1 cellular context compared by ENCODE assay signal in the genomic region with DNA sequence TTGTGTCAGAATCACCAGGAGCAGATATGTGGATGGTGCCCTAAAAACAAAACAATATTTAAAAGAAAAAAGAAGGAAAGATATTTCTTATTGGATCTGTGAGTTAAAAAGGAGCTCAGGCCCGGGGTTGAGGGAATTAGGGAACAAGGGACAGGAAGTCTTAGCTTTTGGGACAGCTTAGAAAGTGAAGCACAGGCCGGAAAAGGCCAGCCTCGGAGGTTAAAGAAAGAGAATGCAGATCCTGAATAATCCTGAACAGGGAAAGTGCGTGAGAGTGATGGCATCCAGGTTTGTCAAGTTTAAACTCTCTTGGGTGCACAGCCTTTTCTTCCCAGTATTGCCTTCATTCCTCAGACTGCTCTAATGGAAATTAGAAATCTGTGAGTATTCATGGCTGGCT.
TF ChIP-seq lines count a peak whose summit lies in the region.

No MANE protein-coding gene starts in this region.

TF ChIP-seq in GM23338, 12 proteins besides CTCF, POLR2A, EP300 and RAD21 (continued from another document):
- TF ChIP-seq, protein P1, sequence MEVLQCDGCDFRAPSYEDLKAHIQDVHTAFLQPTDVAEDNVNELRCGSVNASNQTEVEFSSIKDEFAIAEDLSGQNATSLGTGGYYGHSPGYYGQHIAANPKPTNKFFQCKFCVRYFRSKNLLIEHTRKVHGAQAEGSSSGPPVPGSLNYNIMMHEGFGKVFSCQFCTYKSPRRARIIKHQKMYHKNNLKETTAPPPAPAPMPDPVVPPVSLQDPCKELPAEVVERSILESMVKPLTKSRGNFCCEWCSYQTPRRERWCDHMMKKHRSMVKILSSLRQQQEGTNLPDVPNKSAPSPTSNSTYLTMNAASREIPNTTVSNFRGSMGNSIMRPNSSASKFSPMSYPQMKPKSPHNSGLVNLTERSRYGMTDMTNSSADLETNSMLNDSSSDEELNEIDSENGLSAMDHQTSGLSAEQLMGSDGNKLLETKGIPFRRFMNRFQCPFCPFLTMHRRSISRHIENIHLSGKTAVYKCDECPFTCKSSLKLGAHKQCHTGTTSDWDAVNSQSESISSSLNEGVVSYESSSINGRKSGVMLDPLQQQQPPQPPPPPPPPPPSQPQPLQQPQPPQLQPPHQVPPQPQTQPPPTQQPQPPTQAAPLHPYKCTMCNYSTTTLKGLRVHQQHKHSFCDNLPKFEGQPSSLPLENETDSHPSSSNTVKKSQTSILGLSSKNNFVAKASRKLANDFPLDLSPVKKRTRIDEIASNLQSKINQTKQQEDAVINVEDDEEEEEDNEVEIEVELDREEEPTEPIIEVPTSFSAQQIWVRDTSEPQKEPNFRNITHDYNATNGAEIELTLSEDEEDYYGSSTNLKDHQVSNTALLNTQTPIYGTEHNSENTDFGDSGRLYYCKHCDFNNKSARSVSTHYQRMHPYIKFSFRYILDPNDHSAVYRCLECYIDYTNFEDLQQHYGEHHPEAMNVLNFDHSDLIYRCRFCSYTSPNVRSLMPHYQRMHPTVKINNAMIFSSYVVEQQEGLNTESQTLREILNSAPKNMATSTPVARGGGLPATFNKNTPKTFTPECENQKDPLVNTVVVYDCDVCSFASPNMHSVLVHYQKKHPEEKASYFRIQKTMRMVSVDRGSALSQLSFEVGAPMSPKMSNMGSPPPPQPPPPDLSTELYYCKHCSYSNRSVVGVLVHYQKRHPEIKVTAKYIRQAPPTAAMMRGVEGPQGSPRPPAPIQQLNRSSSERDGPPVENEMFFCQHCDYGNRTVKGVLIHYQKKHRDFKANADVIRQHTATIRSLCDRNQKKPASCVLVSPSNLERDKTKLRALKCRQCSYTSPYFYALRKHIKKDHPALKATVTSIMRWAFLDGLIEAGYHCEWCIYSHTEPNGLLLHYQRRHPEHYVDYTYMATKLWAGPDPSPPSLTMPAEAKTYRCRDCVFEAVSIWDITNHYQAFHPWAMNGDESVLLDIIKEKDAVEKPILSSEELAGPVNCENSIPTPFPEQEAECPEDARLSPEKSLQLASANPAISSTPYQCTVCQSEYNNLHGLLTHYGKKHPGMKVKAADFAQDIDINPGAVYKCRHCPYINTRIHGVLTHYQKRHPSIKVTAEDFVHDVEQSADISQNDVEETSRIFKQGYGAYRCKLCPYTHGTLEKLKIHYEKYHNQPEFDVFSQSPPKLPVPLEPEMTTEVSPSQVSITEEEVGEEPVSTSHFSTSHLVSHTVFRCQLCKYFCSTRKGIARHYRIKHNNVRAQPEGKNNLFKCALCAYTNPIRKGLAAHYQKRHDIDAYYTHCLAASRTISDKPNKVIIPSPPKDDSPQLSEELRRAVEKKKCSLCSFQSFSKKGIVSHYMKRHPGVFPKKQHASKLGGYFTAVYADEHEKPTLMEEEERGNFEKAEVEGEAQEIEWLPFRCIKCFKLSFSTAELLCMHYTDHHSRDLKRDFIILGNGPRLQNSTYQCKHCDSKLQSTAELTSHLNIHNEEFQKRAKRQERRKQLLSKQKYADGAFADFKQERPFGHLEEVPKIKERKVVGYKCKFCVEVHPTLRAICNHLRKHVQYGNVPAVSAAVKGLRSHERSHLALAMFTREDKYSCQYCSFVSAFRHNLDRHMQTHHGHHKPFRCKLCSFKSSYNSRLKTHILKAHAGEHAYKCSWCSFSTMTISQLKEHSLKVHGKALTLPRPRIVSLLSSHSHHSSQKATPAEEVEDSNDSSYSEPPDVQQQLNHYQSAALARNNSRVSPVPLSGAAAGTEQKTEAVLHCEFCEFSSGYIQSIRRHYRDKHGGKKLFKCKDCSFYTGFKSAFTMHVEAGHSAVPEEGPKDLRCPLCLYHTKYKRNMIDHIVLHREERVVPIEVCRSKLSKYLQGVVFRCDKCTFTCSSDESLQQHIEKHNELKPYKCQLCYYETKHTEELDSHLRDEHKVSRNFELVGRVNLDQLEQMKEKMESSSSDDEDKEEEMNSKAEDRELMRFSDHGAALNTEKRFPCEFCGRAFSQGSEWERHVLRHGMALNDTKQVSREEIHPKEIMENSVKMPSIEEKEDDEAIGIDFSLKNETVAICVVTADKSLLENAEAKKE (CRISPR knock-in tag; IDR thresholded peaks at IDR 0.05), result no peak
- TF ChIP-seq NANOG (IDR thresholded peaks at IDR 0.05; ENCODE audit: borderline replicate concordance) (no peak), JUNB (IDR thresholded peaks at IDR 0.05; ENCODE audit: unreplicated experiment) (no peak), POLR2AphosphoS5 (IDR thresholded peaks at IDR 0.05; ENCODE audit: low read depth) (no peak), ZNF331 (CRISPR knock-in tag; IDR thresholded peaks at IDR 0.05; ENCODE audit: low read depth) (no peak), EZH2 (IDR thresholded peaks at IDR 0.05; ENCODE audit: low read depth, unreplicated experiment) (no peak), ZNF114 (CRISPR knock-in tag; IDR thresholded peaks at IDR 0.05) (no peak), STAT1 (IDR thresholded peaks at IDR 0.05; ENCODE audit: unreplicated experiment) (no peak), EZH2phosphoT487 (IDR thresholded peaks at IDR 0.05; ENCODE audit: unreplicated experiment) (no peak)
- TF ChIP-seq, protein P2, sequence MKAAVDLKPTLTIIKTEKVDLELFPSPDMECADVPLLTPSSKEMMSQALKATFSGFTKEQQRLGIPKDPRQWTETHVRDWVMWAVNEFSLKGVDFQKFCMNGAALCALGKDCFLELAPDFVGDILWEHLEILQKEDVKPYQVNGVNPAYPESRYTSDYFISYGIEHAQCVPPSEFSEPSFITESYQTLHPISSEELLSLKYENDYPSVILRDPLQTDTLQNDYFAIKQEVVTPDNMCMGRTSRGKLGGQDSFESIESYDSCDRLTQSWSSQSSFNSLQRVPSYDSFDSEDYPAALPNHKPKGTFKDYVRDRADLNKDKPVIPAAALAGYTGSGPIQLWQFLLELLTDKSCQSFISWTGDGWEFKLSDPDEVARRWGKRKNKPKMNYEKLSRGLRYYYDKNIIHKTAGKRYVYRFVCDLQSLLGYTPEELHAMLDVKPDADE (IDR thresholded peaks at IDR 0.05), result no peak
- TF ChIP-seq, protein P3, sequence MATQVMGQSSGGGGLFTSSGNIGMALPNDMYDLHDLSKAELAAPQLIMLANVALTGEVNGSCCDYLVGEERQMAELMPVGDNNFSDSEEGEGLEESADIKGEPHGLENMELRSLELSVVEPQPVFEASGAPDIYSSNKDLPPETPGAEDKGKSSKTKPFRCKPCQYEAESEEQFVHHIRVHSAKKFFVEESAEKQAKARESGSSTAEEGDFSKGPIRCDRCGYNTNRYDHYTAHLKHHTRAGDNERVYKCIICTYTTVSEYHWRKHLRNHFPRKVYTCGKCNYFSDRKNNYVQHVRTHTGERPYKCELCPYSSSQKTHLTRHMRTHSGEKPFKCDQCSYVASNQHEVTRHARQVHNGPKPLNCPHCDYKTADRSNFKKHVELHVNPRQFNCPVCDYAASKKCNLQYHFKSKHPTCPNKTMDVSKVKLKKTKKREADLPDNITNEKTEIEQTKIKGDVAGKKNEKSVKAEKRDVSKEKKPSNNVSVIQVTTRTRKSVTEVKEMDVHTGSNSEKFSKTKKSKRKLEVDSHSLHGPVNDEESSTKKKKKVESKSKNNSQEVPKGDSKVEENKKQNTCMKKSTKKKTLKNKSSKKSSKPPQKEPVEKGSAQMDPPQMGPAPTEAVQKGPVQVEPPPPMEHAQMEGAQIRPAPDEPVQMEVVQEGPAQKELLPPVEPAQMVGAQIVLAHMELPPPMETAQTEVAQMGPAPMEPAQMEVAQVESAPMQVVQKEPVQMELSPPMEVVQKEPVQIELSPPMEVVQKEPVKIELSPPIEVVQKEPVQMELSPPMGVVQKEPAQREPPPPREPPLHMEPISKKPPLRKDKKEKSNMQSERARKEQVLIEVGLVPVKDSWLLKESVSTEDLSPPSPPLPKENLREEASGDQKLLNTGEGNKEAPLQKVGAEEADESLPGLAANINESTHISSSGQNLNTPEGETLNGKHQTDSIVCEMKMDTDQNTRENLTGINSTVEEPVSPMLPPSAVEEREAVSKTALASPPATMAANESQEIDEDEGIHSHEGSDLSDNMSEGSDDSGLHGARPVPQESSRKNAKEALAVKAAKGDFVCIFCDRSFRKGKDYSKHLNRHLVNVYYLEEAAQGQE (IDR thresholded peaks at IDR 0.05; ENCODE audit: unreplicated experiment), result no peak
